ENCODE assay signal across 27 cellular contexts in the genomic region with DNA sequence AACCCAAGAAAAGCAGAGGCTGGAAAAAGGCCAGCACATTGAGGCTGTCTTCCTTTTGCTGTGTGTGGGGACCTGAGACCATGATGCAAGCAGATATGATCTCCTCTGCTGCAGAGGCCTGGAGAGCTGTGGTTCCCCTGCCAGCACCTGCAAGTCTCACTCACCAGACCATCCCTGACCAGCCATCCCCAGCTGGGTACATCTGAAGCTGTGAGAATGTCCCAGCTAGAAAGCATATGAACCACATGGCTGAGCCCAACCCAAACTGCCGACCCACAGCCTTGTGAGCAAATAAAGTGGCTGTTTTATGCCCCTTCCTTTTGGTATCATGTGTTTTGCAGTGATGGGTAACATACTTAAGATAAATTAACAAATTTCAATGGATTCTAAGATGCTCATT.
"Had no signal": no experiment of that assay in that cellular context is flagged by ENCODE, and none has a peak within 500 bp of the region (broad histone marks: within the 10 kb centered on the region; RNA-seq: fewer than 3 reads in every experiment).

No MANE protein-coding gene starts in this region.

- H3K27me3 ChIP-seq: SJSA1 had no signal

- H3K4me1 ChIP-seq: SJSA1 had no signal

- ATAC-seq: Panc1, PC-3, Right ventricle myocardium inferior, T-cell had no signal

- DNase-seq: IMR-90; Kasumi-1; KG1; MV-4-11; NCI-H1092; NCI-H1105 treated with DMSO at 0.1 percent for 48 hours; NCI-H1436; NCI-H187; NCI-H2029; NCI-H2081 treated with DMSO at 0.1 percent for 48 hours; NCI-H2171; NCI-H226; NCI-H446; NCI-H510A; NCI-H524 treated with DMSO at 0.1 percent for 48 hours; NCI-H69; NCI-H774; NK-92 treated with Interleukin-12 subunit alpha and Interleukin-12 subunit beta, amount 100 ng/mL, for 24 hours; PC-3; SIG-M5; SK-N-SH; SW 1271; T-cell had no signal

- H3K9me3 ChIP-seq: SJSA1, SK-N-SH had no signal

- H3K4me2 ChIP-seq: SK-N-SH had no signal

- H3K9ac ChIP-seq: SK-N-SH had no signal

- H3K36me3 ChIP-seq: SJSA1 had no signal

- H3K27ac ChIP-seq: RWPE1, SJSA1 had no signal

- H3K4me3 ChIP-seq: SJSA1 had no signal
